25 cellular contexts compared by ENCODE assay signal in genomic region chr2:96186562-96186961, GRCh38. TPM values are rescaled to one million over a fixed set of nuclear protein-coding genes. Genes with fewer than 3 reads are reported as not detected.
A peak's percentile ranks its signal among the peaks of the same experiment; 100 is the strongest.
DNase-seq lines count a peak whose midpoint lies in the region; ATAC-seq, FAIRE-seq and TF ChIP-seq lines count a peak whose summit lies in the region.
"Had no signal": no experiment of that assay in that cellular context is flagged by ENCODE, and none has a peak within 500 bp of the region (broad histone marks: within the 10 kb centered on the region; RNA-seq: fewer than 3 reads in every experiment).

No MANE protein-coding gene starts in this region.

- H3K4me3 ChIP-seq in left ventricle myocardium inferior: no peak overlapping the region
- H3K4me3 ChIP-seq: BLaER1 treated with 17β-estradiol and CSF1 and Interleukin-3, amounts not matched to agents 10 nM and 100 nM; HAP-1; PC-9 had no signal

- H3K9me3 ChIP-seq in left ventricle myocardium inferior (replicated peaks): no peaks in the 10 kb centered on the region
- H3K9me3 ChIP-seq: BLaER1 treated with 17β-estradiol and CSF1 and Interleukin-3, amounts not matched to agents 10 nM and 100 nM; HAP-1 had no signal

- ATAC-seq in Right ventricle myocardium inferior: peak; percentile 50
- no peak for ATAC-seq in GM21576 (IDR thresholded peaks at IDR 0.05; ENCODE audit: unreplicated experiment)

- no peak for TF ChIP-seq CTCF in left ventricle myocardium inferior (IDR thresholded peaks at IDR 0.05; ENCODE audit: borderline replicate concordance)

- peak; percentile 23 for FAIRE-seq in HTR-8/SVneo (lab: Jason Lieb, UNC)
- FAIRE-seq: A204.1 had no signal

- H3K36me3 ChIP-seq in left ventricle myocardium inferior: peaks cover 79% of the 10 kb centered on the region

- intact Hi-C loops in Right ventricle myocardium inferior (cut with DNase I) (loop anchor here (2.0 kb wide), 1 partner anchor 20 kb away; no protein-coding TSS in a partner anchor), cardiac septum (cut with DNase I) (no loop called here), left ventricle myocardium inferior (cut with micrococcal nuclease) (no loop called here), posterior vena cava (cut with DNase I) (no loop called here)

- DNase-seq in Right ventricle myocardium inferior (ENCODE audit: missing footprints) (no peak), cardiac septum (ENCODE audit: low spot score) (no peak), HTR-8/SVneo (ENCODE audit: insufficient read length, low spot score) (no peak), left ventricle myocardium inferior (no peak), posterior vena cava (ENCODE audit: low spot score) (peak; percentile 19), AG08395 (ENCODE audit: low spot score) (no peak), NCI-H446 (lab: John Stamatoyannopoulos, UW) (no peak)
- DNase-seq: AML-193; CD4-positive, alpha-beta T cell; DMS53; GOT3; NCI-H1105; NCI-H1436 treated with DMSO at 0.1 percent for 48 hours; NCI-H187 treated with DMSO at 0.1 percent for 48 hours; NCI-H2107; NCI-H82; PC-9; SHP77 had no signal

- peak overlapping the region; percentile 79 for H3K27ac ChIP-seq in left ventricle myocardium inferior (replicated peaks)
- H3K27ac ChIP-seq: BLaER1 treated with 17β-estradiol and CSF1 and Interleukin-3, amounts not matched to agents 10 nM and 100 nM; PC-9 had no signal

- H3K4me1 ChIP-seq in left ventricle myocardium inferior: peaks cover 64% of the 10 kb centered on the region
- H3K4me1 ChIP-seq: HAP-1 had no signal

- no peaks in the 10 kb centered on the region for H3K27me3 ChIP-seq in left ventricle myocardium inferior (ENCODE audit: low read depth)
- H3K27me3 ChIP-seq: BLaER1 treated with 17β-estradiol and CSF1 and Interleukin-3, amounts not matched to agents 10 nM and 100 nM had no signal

RNA-seq across cellular contexts. Expression of gene STARD7, which starts 22.1 kb away (rescaled TPM):
- total RNA-seq in Right ventricle myocardium inferior (194 TPM), cardiac septum (142 TPM), left ventricle myocardium inferior (174 TPM), posterior vena cava (10 to 100 TPM; 68.0 to 71.4 TPM)

RNA-seq across cellular contexts. Expression of gene DUSP2, which starts 41.3 kb away (rescaled TPM):
- total RNA-seq in Right ventricle myocardium inferior (1.3 TPM), cardiac septum (1.3 TPM), left ventricle myocardium inferior (0.82 TPM), posterior vena cava (1 to 10 TPM; 3.5 to 3.8 TPM)

RNA-seq across cellular contexts. Expression of gene ASTL, which starts 48.3 kb away (rescaled TPM):
- total RNA-seq in Right ventricle myocardium inferior (not detected), cardiac septum (not detected), left ventricle myocardium inferior (not detected), posterior vena cava (not detected)
- total RNA-seq: Daoy, PC-9, RPMI7951, SK-MEL-5 had no signal
